In genomic region chr11:63610604-63611394, GRCh38 we compare ENCODE assay signal across 8 cellular contexts. TPM values are rescaled to one million over a fixed set of nuclear protein-coding genes. Genes with fewer than 3 reads are reported as not detected.
DNase-seq lines count a peak whose midpoint lies in the region; ATAC-seq and TF ChIP-seq lines count a peak whose summit lies in the region.

No MANE protein-coding gene starts in this region.

- intact Hi-C loops in posterior vena cava (cut with DNase I) = no loop called here

- H3K27ac Mint-ChIP-seq in endothelial cell (ENCODE audit: unreplicated experiment) = no peak overlapping the region

- H3K9me3 Mint-ChIP-seq in endothelial cell (ENCODE audit: unreplicated experiment) = no peaks in the 10 kb centered on the region

- H3K4me3 Mint-ChIP-seq in endothelial cell (ENCODE audit: unreplicated experiment) = peak overlapping the region; percentile 19

- peak; percentile 70 for DNase-seq in NCI-H2227 treated with DMSO at 0.1 percent for 48 hours (lab: John Stamatoyannopoulos, UW)
- DNase-seq in endothelial cell (ENCODE audit: low spot score) = no peak
- peak; percentile 45 for DNase-seq in posterior vena cava (ENCODE audit: low spot score)
- no peak for DNase-seq in EL
- DNase-seq in RPMI8226 = no peak

- H3K27me3 Mint-ChIP-seq in endothelial cell (ENCODE audit: unreplicated experiment) = no peaks in the 10 kb centered on the region

- no peak for TF ChIP-seq CTCF in endothelial cell (IDR thresholded peaks at IDR 0.05; ENCODE audit: unreplicated experiment)

- no peaks in the 10 kb centered on the region for H3K9me3 ChIP-seq in ES-I3 (ENCODE audit: control insufficient read depth, insufficient read depth, low read length)

- peak overlapping the region; percentile 17; the same call in 1 of the 2 replicates for H3K9ac ChIP-seq in ES-I3 (ENCODE audit: low read depth, low read length)

- no peaks in the 10 kb centered on the region for H3K36me3 Mint-ChIP-seq in endothelial cell (ENCODE audit: low read depth, unreplicated experiment)

- H3K36me3 ChIP-seq in ES-I3 (ENCODE audit: insufficient read depth, low read length) = no peaks in the 10 kb centered on the region

- peaks cover 31% of the 10 kb centered on the region for H3K4me1 ChIP-seq in ES-I3 (ENCODE audit: insufficient read depth, low read length)

- H3K4me1 Mint-ChIP-seq in endothelial cell (ENCODE audit: unreplicated experiment) = peaks cover 10% of the 10 kb centered on the region

- ATAC-seq in GM21423 (IDR thresholded peaks at IDR 0.05; ENCODE audit: unreplicated experiment) = no peak
- ATAC-seq in SK-N-SH treated with all-trans-retinoic acid at 6 μM for 48 hours = no peak

TF ChIP-seq in SK-N-SH treated with all-trans-retinoic acid at 6 μM for 48 hours, 23 proteins besides CTCF, POLR2A, EP300 and RAD21:
- TF ChIP-seq ARNTL (CRISPR knock-in tag; IDR thresholded peaks at IDR 0.05; ENCODE audit: borderline replicate concordance, low read depth) (no peak), PPARA (CRISPR knock-in tag; IDR thresholded peaks at IDR 0.05; ENCODE audit: borderline replicate concordance) (no peak), CREB5 (CRISPR knock-in tag; IDR thresholded peaks at IDR 0.05; ENCODE audit: low read depth) (no peak), CSRNP3 (CRISPR knock-in tag; IDR thresholded peaks at IDR 0.05) (no peak), ZFP30 (CRISPR knock-in tag; IDR thresholded peaks at IDR 0.05) (no peak), ISL1 (CRISPR knock-in tag; IDR thresholded peaks at IDR 0.05) (no peak), SNAI2 (CRISPR knock-in tag; IDR thresholded peaks at IDR 0.05) (no peak), ZNF565 (CRISPR knock-in tag; conservative IDR thresholded peaks at IDR 0.05; ENCODE audit: low read depth) (no peak), CSDC2 (CRISPR knock-in tag; IDR thresholded peaks at IDR 0.05) (no peak), POU6F1 (CRISPR knock-in tag; IDR thresholded peaks at IDR 0.05; ENCODE audit: borderline replicate concordance, low read depth) (no peak), OSR1 (CRISPR knock-in tag; IDR thresholded peaks at IDR 0.05) (no peak), BACH2 (CRISPR knock-in tag; IDR thresholded peaks at IDR 0.05; ENCODE audit: borderline replicate concordance) (no peak)

RNA-seq across cellular contexts. Expression of gene PLAAT3, which starts 3.4 kb away (rescaled TPM):
- total RNA-seq in endothelial cell (ENCODE audit: unreplicated experiment) (14.1 TPM), posterior vena cava (10 to 100 TPM; 31.8 to 42.4 TPM)

RNA-seq across cellular contexts. Expression of gene PLAAT2, which starts 47.6 kb away (rescaled TPM):
- total RNA-seq in endothelial cell (ENCODE audit: unreplicated experiment) (not detected), posterior vena cava (not detected)

Comparison
In these comparisons a context has a peak if more than half of its experiments do, and no peak if none do; other contexts are left out.
1. DNase-seq: peak in NCI-H2227 treated with DMSO at 0.1 percent for 48 hours (single experiment) and posterior vena cava (single experiment); none in endothelial cell (single experiment), EL (single experiment) and RPMI8226 (single experiment).